1 cellular context compared by ENCODE assay signal in genomic region chr10:119166111-119166500, GRCh38.
TF ChIP-seq lines count a peak whose summit lies in the region.

No MANE protein-coding gene starts in this region.

TF ChIP-seq in A549, 52 proteins besides CTCF, POLR2A, EP300 and RAD21:
- TF ChIP-seq SMC3 (IDR thresholded peaks at IDR 0.05) (no peak), USF2 (IDR thresholded peaks at IDR 0.05) (no peak), FOSL2 (IDR thresholded peaks at IDR 0.05) (no peak), FOSL2 (CRISPR knock-in tag; IDR thresholded peaks at IDR 0.05) (no peak), HEYL (CRISPR knock-in tag; IDR thresholded peaks at IDR 0.05) (no peak), NFE2L2 (conservative IDR thresholded peaks at IDR 0.05; ENCODE audit: low read length) (no peak), JUNB (IDR thresholded peaks at IDR 0.05) (no peak), JUN (IDR thresholded peaks at IDR 0.05) (no peak), ELK1 (IDR thresholded peaks at IDR 0.05; ENCODE audit: low read depth, low read length) (no peak), CBX2 (IDR thresholded peaks at IDR 0.05; ENCODE audit: borderline replicate concordance, low read depth) (no peak)
